Comparison of ENCODE assay signal across 9 cellular contexts in the genomic region with DNA sequence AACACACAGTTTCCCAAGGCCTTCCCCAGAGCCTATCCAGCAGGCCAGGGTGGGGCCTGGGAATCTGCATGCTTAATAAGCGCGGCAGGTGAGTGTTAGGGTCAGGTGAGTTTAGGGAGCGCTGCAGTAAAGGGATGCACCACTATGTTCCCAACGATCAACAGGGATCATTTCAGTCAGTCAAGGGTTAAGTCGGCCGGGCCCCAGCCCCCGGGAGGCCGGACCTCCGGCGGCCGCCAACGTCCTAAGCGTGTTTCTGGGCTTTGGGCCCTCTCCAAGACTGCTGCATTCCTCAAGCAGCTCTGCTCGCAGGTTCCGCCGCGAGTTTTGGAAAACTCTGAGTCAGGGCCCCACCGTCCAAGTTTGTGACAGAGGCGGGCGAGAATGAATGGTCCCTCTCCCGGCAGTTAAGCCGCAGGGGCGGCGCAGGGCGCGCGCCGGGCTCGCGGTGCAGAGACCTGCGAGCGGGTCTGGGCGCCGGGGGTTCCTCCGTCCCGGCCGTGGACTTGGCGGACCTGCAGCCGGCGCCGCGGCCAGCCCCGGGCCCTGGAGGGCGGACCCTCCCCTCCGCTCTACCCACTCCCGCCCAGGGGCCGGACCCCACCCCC.
A peak's percentile ranks its signal among the peaks of the same experiment; 100 is the strongest.
DNase-seq lines count a peak whose midpoint lies in the region; ATAC-seq, FAIRE-seq and TF ChIP-seq lines count a peak whose summit lies in the region.
"Had no signal": no experiment of that assay in that cellular context is flagged by ENCODE, and none has a peak within 500 bp of the region (broad histone marks: within the 10 kb centered on the region; RNA-seq: fewer than 3 reads in every experiment).

No MANE protein-coding gene starts in this region.

- peak; percentile 44 for FAIRE-seq in endothelial cell of umbilical vein (lab: Jason Lieb, UNC)

- H3K36me3 Mint-ChIP-seq in activated naive CD8-positive, alpha-beta T cell, result no peaks in the 10 kb centered on the region
- H3K36me3 Mint-ChIP-seq in activated naive CD8-positive, alpha-beta T cell treated with anti-CD3 and anti-CD28 coated beads, Interleukin-2, amount 50 U/mL, for 24 hours (ENCODE audit: low read depth), result no peaks in the 10 kb centered on the region

- POLR2A ChIA-PET in endothelial cell of umbilical vein (lab: Charles Lee), result no interaction called here

- peaks cover 15% of the 10 kb centered on the region for H3K4me1 Mint-ChIP-seq in activated naive CD8-positive, alpha-beta T cell (ENCODE audit: low read depth)
- H3K4me1 Mint-ChIP-seq in activated naive CD8-positive, alpha-beta T cell treated with anti-CD3 and anti-CD28 coated beads, Interleukin-2, amount 50 U/mL, for 24 hours, result peaks cover 2% of the 10 kb centered on the region

- no peaks in the 10 kb centered on the region for H4K20me1 ChIP-seq in endothelial cell of umbilical vein (replicated peaks; ENCODE audit: control insufficient read depth, extremely low read depth, insufficient read depth, low read length)

- no peak overlapping the region for H3K27ac Mint-ChIP-seq in activated naive CD8-positive, alpha-beta T cell
- no peak overlapping the region for H3K27ac Mint-ChIP-seq in activated naive CD8-positive, alpha-beta T cell treated with anti-CD3 and anti-CD28 coated beads, Interleukin-2, amount 50 U/mL, for 24 hours
- H3K27ac Mint-ChIP-seq: T-helper 1 cell treated with Interleukin-12 subunit alpha and Interleukin-12 subunit beta and Interleukin-4 antibody, amounts not matched to agents 30 μg/mL and 1 μg/mL, for 36 hours had no signal

- H3K36me3 ChIP-seq in endothelial cell of umbilical vein (ENCODE audit: control insufficient read depth in 2 of 2, extremely low read depth in 1 of 2, insufficient read depth in 2 of 2, low read length in 2 of 2) (no peaks in the 10 kb centered on the region), uterus (no peaks in the 10 kb centered on the region)

- dilution Hi-C loops in endothelial cell of umbilical vein (cut with MboI; ENCODE audit: extremely low pct_ligation_motif_present, low sequenced_read_pairs), result no loop called here

- H3K79me2 ChIP-seq in endothelial cell of umbilical vein (ENCODE audit: control insufficient read depth, insufficient read depth, low read length), result peaks cover 60% of the 10 kb centered on the region

- peaks cover 33% of the 10 kb centered on the region for H3K4me1 ChIP-seq in endothelial cell of umbilical vein (ENCODE audit: control insufficient read depth, extremely low read depth, insufficient read depth, low read length)
- peaks cover 0 to 6% of the 10 kb centered on the region in 2 donors for H3K4me1 ChIP-seq in uterus

- H3K9me3 ChIP-seq in endothelial cell of umbilical vein (replicated peaks; ENCODE audit: control insufficient read depth, insufficient read depth, low read length), result no peaks in the 10 kb centered on the region
- H3K9me3 ChIP-seq in uterus, result no peaks in the 10 kb centered on the region

- H3K27me3 ChIP-seq in endothelial cell of umbilical vein (ENCODE audit: control insufficient read depth in 2 of 2, insufficient read depth in 2 of 2, low read length in 2 of 2), result no peaks in the 10 kb centered on the region
- H3K27me3 ChIP-seq in uterus, result no peaks in the 10 kb centered on the region

- H2AFZ ChIP-seq in endothelial cell of umbilical vein (ENCODE audit: low read depth, low read length), result no peak overlapping the region

- TF ChIP-seq POLR2A in endothelial cell of umbilical vein (IDR thresholded peaks at IDR 0.05; ENCODE audit: low read depth, low read length), result no peak
- TF ChIP-seq POLR2A in uterus (IDR thresholded peaks at IDR 0.05), result no peak

- peak overlapping the region; percentile 67 for H3K4me2 ChIP-seq in endothelial cell of umbilical vein (ENCODE audit: insufficient read depth, low read length)

- H3K9ac ChIP-seq in endothelial cell of umbilical vein (replicated peaks; ENCODE audit: extremely low read depth, insufficient read depth, low read length), result no peak overlapping the region

- peak overlapping the region; percentile 40 for H3K4me3 Mint-ChIP-seq in activated naive CD8-positive, alpha-beta T cell
- no peak overlapping the region for H3K4me3 Mint-ChIP-seq in activated naive CD8-positive, alpha-beta T cell treated with anti-CD3 and anti-CD28 coated beads, Interleukin-2, amount 50 U/mL, for 24 hours
- H3K4me3 Mint-ChIP-seq: T-helper 1 cell treated with Interleukin-12 subunit alpha and Interleukin-12 subunit beta and Interleukin-4 antibody, amounts not matched to agents 30 μg/mL and 1 μg/mL, for 36 hours had no signal

- DNase-seq in activated naive CD8-positive, alpha-beta T cell treated with anti-CD3 and anti-CD28 coated beads, Interleukin-2, amount 50 U/mL, for 24 hours, result no peak
- peak; percentile 44 for DNase-seq in endothelial cell of umbilical vein (ENCODE audit: low read depth, low spot score)
- peak; percentile 91 for DNase-seq in mesenteric fat pad (ENCODE audit: low spot score)
- peak; percentile 39 to 73 for DNase-seq in uterus
- DNase-seq in stimulated activated naive CD4-positive, alpha-beta T cell treated with Interleukin-2 at 50 U/mL for 16 hours (lab: John Stamatoyannopoulos, UW), result no peak
- no peak for DNase-seq in effector CD8-positive, alpha-beta T cell (lab: John Stamatoyannopoulos, UW)

- BruUV-seq in endothelial cell of umbilical vein (replicated peaks; lab: Mats Ljungman, UMichigan), result no TSS peak

- intact Hi-C loops in endothelial cell of umbilical vein (cut with micrococcal nuclease), result loop anchor here (1.0 to 5.0 kb wide), 2 partner anchors 160 to 216 kb away; a partner anchor contains a TSS
- intact Hi-C loops in uterus (cut with DNase I; ENCODE audit: low total_unique reads), result no loop called here

- no peaks in the 10 kb centered on the region for H3K9me3 Mint-ChIP-seq in activated naive CD8-positive, alpha-beta T cell (ENCODE audit: low read depth)
- no peaks in the 10 kb centered on the region for H3K9me3 Mint-ChIP-seq in activated naive CD8-positive, alpha-beta T cell treated with anti-CD3 and anti-CD28 coated beads, Interleukin-2, amount 50 U/mL, for 24 hours
- H3K9me3 Mint-ChIP-seq: T-helper 1 cell treated with Interleukin-12 subunit alpha and Interleukin-12 subunit beta and Interleukin-4 antibody, amounts not matched to agents 30 μg/mL and 1 μg/mL, for 36 hours had no signal

- TF ChIP-seq CTCF in endothelial cell of umbilical vein (IDR thresholded peaks at IDR 0.05; ENCODE audit: extremely low read depth in 1 of 2, insufficient read depth in 1 of 2, low read depth in 1 of 2, low read length in 2 of 2), result no peak
- TF ChIP-seq CTCF in uterus (IDR thresholded peaks at IDR 0.05), result no peak

- CTCF ChIA-PET in endothelial cell of umbilical vein (lab: Charles Lee), result interaction anchor here (1.0 to 3.7 kb wide), 6 partner anchors 14 to 160 kb away, joined by 3 to 47 read pairs (median 6); no protein-coding TSS in a partner anchor

- H3K27ac ChIP-seq in endothelial cell of umbilical vein (ENCODE audit: insufficient read depth, low read depth, low read length) (no peak overlapping the region), uterus (no peak overlapping the region)

- no peaks in the 10 kb centered on the region for H3K9me1 ChIP-seq in endothelial cell of umbilical vein (replicated peaks; ENCODE audit: control insufficient read depth, extremely low read depth, insufficient read depth, low read length)

- H3K27me3 Mint-ChIP-seq in activated naive CD8-positive, alpha-beta T cell, result peaks cover 27% of the 10 kb centered on the region
- peaks cover 51% of the 10 kb centered on the region for H3K27me3 Mint-ChIP-seq in activated naive CD8-positive, alpha-beta T cell treated with anti-CD3 and anti-CD28 coated beads, Interleukin-2, amount 50 U/mL, for 24 hours

- peak overlapping the region in 2 of 3 experiments; percentile 30 to 54 for H3K4me3 ChIP-seq in endothelial cell of umbilical vein (replicated peaks in 1 of 3; ENCODE audit: insufficient read depth in 1 of 3, low read depth in 1 of 3, low read length in 3 of 3)
- peak overlapping the region; percentile 19 to 45 for H3K4me3 ChIP-seq in uterus

- ATAC-seq in activated naive CD8-positive, alpha-beta T cell treated with anti-CD3 and anti-CD28 coated beads, Interleukin-2, amount 50 U/mL, for 24 hours, result no peak
- ATAC-seq in HG02623 (IDR thresholded peaks at IDR 0.05; ENCODE audit: unreplicated experiment), result no peak

TF ChIP-seq in endothelial cell of umbilical vein, 7 proteins besides CTCF, POLR2A, EP300 and RAD21:
- peak; percentile 46 for TF ChIP-seq POLR2AphosphoS5 (IDR thresholded peaks at IDR 0.05; ENCODE audit: insufficient read depth, low read depth, low read length)
- TF ChIP-seq GATA2 (IDR thresholded peaks at IDR 0.05; ENCODE audit: insufficient read depth, insufficient read length, low read depth, low read length), result no peak
- TF ChIP-seq JUN (IDR thresholded peaks at IDR 0.05; ENCODE audit: borderline replicate concordance, insufficient read depth, insufficient read length, low read depth), result no peak
- no peak for TF ChIP-seq MYC (IDR thresholded peaks at IDR 0.05; ENCODE audit: low read depth, low read length)
- peak; percentile 24 for TF ChIP-seq EZH2 (IDR thresholded peaks at IDR 0.05; ENCODE audit: borderline replicate concordance, low read depth, low read length, severe bottlenecking)
- TF ChIP-seq FOS (IDR thresholded peaks at IDR 0.05; ENCODE audit: borderline replicate concordance, insufficient read depth, low read length), result no peak

Comparison
In these comparisons a context has a peak if more than half of its experiments do, and no peak if none do; other contexts are left out.
1. DNase-seq: peak in endothelial cell of umbilical vein (single experiment), mesenteric fat pad (single experiment) and uterus (2 of 2); none in activated naive CD8-positive, alpha-beta T cell treated with anti-CD3 and anti-CD28 coated beads, Interleukin-2, amount 50 U/mL, for 24 hours (single experiment), stimulated activated naive CD4-positive, alpha-beta T cell treated with Interleukin-2 at 50 U/mL for 16 hours (single experiment) and effector CD8-positive, alpha-beta T cell (single experiment).